1 cellular context compared by ENCODE assay signal in the genomic region with DNA sequence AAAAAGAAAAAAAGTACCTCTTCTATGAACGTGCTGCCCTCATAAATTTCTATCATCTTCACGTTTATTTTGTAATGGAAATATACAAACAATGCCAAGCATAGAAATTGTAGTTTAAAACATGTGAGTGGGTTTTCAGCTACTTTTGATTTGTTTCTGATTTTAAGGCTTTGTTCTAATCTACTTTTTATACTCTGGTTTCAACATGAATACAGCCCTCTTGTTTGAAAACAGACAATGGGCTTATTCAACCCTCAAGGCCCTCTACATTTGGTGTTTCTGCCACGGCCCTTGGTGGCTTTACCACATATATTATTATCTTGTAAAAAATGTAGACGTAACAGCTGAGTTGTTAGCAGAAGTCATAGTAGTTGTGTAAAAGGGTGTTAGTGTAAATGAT.
TF ChIP-seq lines count a peak whose summit lies in the region.

No MANE protein-coding gene starts in this region.

TF ChIP-seq in H1, 55 proteins besides CTCF, POLR2A, EP300 and RAD21:
- TF ChIP-seq CBX5 (IDR thresholded peaks at IDR 0.05; ENCODE audit: low read depth, low read length) (no peak), TBP (IDR thresholded peaks at IDR 0.05; ENCODE audit: low read depth, low read length) (no peak)
- TF ChIP-seq, protein P1, sequence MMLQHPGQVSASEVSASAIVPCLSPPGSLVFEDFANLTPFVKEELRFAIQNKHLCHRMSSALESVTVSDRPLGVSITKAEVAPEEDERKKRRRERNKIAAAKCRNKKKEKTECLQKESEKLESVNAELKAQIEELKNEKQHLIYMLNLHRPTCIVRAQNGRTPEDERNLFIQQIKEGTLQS (IDR thresholded peaks at IDR 0.05; ENCODE audit: insufficient read depth, low read depth, low read length): no peak
